8 cellular contexts compared by ENCODE assay signal in genomic region chr1:179002552-179003345, GRCh38. TPM values are rescaled to one million over a fixed set of nuclear protein-coding genes. Genes with fewer than 3 reads are reported as not detected.
DNase-seq lines count a peak whose midpoint lies in the region; ATAC-seq and TF ChIP-seq lines count a peak whose summit lies in the region.

No MANE protein-coding gene starts in this region.

- no peaks in the 10 kb centered on the region for H3K36me3 ChIP-seq in PC-3 (ENCODE audit: low read depth, low read length)
- H3K36me3 ChIP-seq in neuron (ENCODE audit: insufficient read depth, low read length), result no peaks in the 10 kb centered on the region
- H3K36me3 ChIP-seq in stomach, result no peaks in the 10 kb centered on the region

- no peak overlapping the region for H3K4me3 Mint-ChIP-seq in activated T-cell treated with anti-CD3 and anti-CD28 coated beads, Interleukin-2, amount 50 U/mL, for 4 hours

- WGBS in stomach, 5 donors, result 18 to 28% (median 24%) methylated on average over 20 of the region's 20 CpGs

- no peaks in the 10 kb centered on the region for H3K36me3 Mint-ChIP-seq in activated T-cell treated with anti-CD3 and anti-CD28 coated beads, Interleukin-2, amount 50 U/mL, for 4 hours (ENCODE audit: insufficient read depth)

- H3K9me3 ChIP-seq in PC-3 (ENCODE audit: low read length) (no peaks in the 10 kb centered on the region), neuron (ENCODE audit: low read length) (no peaks in the 10 kb centered on the region), stomach (no peaks in the 10 kb centered on the region)

- peak; percentile 88 for TF ChIP-seq CTCF in PC-3 (conservative IDR thresholded peaks at IDR 0.05; ENCODE audit: low read depth, low read length)
- peak in 5 of 7 experiments; percentile 77 to 98 (median 95) for TF ChIP-seq CTCF in stomach (IDR thresholded peaks at IDR 0.05)

- H3F3A ChIP-seq in PC-3 (ENCODE audit: low read length, unreplicated experiment), result no peaks in the 10 kb centered on the region

- no TSS peak for BruUV-seq in PC-3 (replicated peaks; lab: Mats Ljungman, UMichigan)

- intact Hi-C loops in PC-3 (cut with micrococcal nuclease) (loop anchor here (1.0 kb wide), 2 partner anchors 190 to 228 kb away; no protein-coding TSS in a partner anchor), stomach (cut with DNase I; ENCODE audit: low total_unique reads) (loop anchor here (5.0 to 10.0 kb wide), 3 partner anchors 230 to 698 kb away; no protein-coding TSS in a partner anchor)

- no peak for TF ChIP-seq EP300 in stomach (IDR thresholded peaks at IDR 0.05)

- peak overlapping the region; percentile 85 for H2AFZ ChIP-seq in PC-3 (ENCODE audit: low read length)
- peak overlapping the region; percentile 39 for H2AFZ ChIP-seq in neuron (ENCODE audit: low read depth, low read length)

- no peaks in the 10 kb centered on the region for H3K79me2 ChIP-seq in PC-3 (ENCODE audit: low read length)

- no peaks in the 10 kb centered on the region for H4K20me1 ChIP-seq in PC-3 (ENCODE audit: low read length)

- peak overlapping the region; percentile 29; the same call in 1 of the 2 replicates for H3K4me3 ChIP-seq in PC-3 (ENCODE audit: low read length)
- H3K4me3 ChIP-seq in neuron (ENCODE audit: low read length), result peak overlapping the region; percentile 29
- H3K4me3 ChIP-seq in stomach, result peak overlapping the region in 1 of 4 donors; percentile 8

- CTCF ChIA-PET in PC-3 (lab: Charles Lee), result interaction anchor here (0.6 to 1.5 kb wide), 4 partner anchors 49 to 703 kb away, joined by 3 to 5 read pairs (median 4); no protein-coding TSS in a partner anchor

- H3K27me3 ChIP-seq in PC-3 (ENCODE audit: low read length), result no peaks in the 10 kb centered on the region
- H3K27me3 ChIP-seq in neuron (ENCODE audit: insufficient read depth, low read length), result peaks cover 2% of the 10 kb centered on the region
- H3K27me3 ChIP-seq in stomach, result no peaks in the 10 kb centered on the region

- TF ChIP-seq POLR2A in stomach (IDR thresholded peaks at IDR 0.05), result no peak

- no peaks in the 10 kb centered on the region for H3K9me2 ChIP-seq in PC-3 (replicated peaks; ENCODE audit: low read length)

- H3K9ac ChIP-seq in PC-3 (ENCODE audit: low read length), result no peak overlapping the region

- H3K27me3 Mint-ChIP-seq in activated T-cell treated with anti-CD3 and anti-CD28 coated beads, Interleukin-2, amount 50 U/mL, for 4 hours (ENCODE audit: low read depth), result no peaks in the 10 kb centered on the region

- H3K27ac ChIP-seq in PC-3 (ENCODE audit: low read length) (no peak overlapping the region), stomach (no peak overlapping the region)

- peak; percentile 64 for DNase-seq in CD1c-positive myeloid dendritic cell (ENCODE audit: extremely low spot score)
- DNase-seq in HK-2 (ENCODE audit: unreplicated experiment), result peak; percentile 81
- peak; percentile 68 for DNase-seq in PC-3
- DNase-seq in activated T-cell treated with anti-CD3 and anti-CD28 coated beads, Interleukin-2, amount 50 U/mL, for 4 hours, result peak; percentile 63
- DNase-seq in fibroblast of the conjunctiva (ENCODE audit: low read depth), result peak; percentile 51
- peak; percentile 74 for DNase-seq in stomach

- peak; percentile 80 for ATAC-seq in GM19397 (IDR thresholded peaks at IDR 0.05; ENCODE audit: unreplicated experiment)
- peak; percentile 62 for ATAC-seq in PC-3
- peak; percentile 86 to 89 for ATAC-seq in activated T-cell treated with anti-CD3 and anti-CD28 coated beads, Interleukin-2, amount 50 U/mL, for 4 hours

- H3K9me3 Mint-ChIP-seq in activated T-cell treated with anti-CD3 and anti-CD28 coated beads, Interleukin-2, amount 50 U/mL, for 4 hours, result no peaks in the 10 kb centered on the region

- peaks cover 19% of the 10 kb centered on the region for H3K4me1 Mint-ChIP-seq in activated T-cell treated with anti-CD3 and anti-CD28 coated beads, Interleukin-2, amount 50 U/mL, for 4 hours (ENCODE audit: low read depth)

- POLR2A ChIA-PET in PC-3 (lab: Charles Lee; ENCODE audit: unreplicated experiment), result no interaction called here

- H3K4me2 ChIP-seq in PC-3 (ENCODE audit: low read length), result peak overlapping the region; percentile 32; the same call in 1 of the 2 replicates

- 0 out of 2 replicates have a peak, but pooled peaks cover 9% of the 10 kb centered on the region for H3K4me1 ChIP-seq in PC-3 (ENCODE audit: insufficient read depth, low read length)
- peaks cover 5% of the 10 kb centered on the region for H3K4me1 ChIP-seq in neuron (ENCODE audit: insufficient read depth, low read length)
- peaks cover 3 to 20% (median 8%) of the 10 kb centered on the region in 4 donors for H3K4me1 ChIP-seq in stomach

RNA-seq across cellular contexts. Expression of gene FAM20B, which starts 22.9 kb away (rescaled TPM):
- 20.1 and 21.1 TPM in 2 replicates for total RNA-seq in PC-3 (2014; rRNA removed)
- total RNA-seq in activated T-cell treated with anti-CD3 and anti-CD28 coated beads, Interleukin-2, amount 50 U/mL, for 4 hours, result 10 to 100 TPM; 35.1 to 37.9 (median 35.7) TPM
- total RNA-seq in stomach, result 10 to 100 TPM; 17.4 to 43.3 (median 26.3) TPM
- polyA plus RNA-seq in stomach, result 1 to 10 TPM; 8.1 to 9.2 (median 8.8) TPM
